ENCODE assay signal across 20 cellular contexts in the genomic region with DNA sequence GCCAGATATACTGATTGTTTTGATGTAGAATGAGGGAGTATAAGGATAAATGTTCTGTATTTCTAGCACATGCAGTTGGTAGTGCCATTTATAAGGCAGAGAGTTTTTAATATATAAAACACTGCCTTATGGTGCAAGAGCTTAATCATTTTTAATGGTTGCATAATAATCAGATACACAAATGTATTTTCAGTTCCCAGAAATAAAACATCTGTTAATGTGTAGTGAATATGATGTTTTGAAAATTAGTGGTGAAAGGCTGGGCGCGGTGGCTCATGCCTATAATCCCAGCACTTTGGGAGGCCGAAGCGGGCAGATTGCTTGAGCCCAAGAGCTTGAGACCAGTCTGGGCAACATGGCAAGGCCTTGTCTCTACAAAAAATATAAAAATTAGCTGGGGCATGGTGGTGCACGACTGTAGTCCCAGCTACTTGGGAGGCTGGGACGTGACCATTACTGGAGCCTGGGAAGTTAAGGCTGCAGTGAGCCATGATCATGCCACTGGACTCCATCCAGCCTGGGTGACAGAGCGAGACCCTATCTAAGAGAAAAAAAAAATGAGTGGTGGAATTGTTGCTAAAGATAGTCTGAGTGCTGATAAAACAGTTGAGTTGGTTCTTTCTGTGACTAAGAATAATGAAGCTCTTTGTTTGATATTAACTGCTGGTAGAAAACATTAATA. TPM values are rescaled to one million over a fixed set of nuclear protein-coding genes. Genes with fewer than 3 reads are reported as not detected.
DNase-seq lines count a peak whose midpoint lies in the region; ATAC-seq and TF ChIP-seq lines count a peak whose summit lies in the region.
"Had no signal": no experiment of that assay in that cellular context is flagged by ENCODE, and none has a peak within 500 bp of the region (broad histone marks: within the 10 kb centered on the region; RNA-seq: fewer than 3 reads in every experiment).

No MANE protein-coding gene starts in this region.

- peaks cover 12% of the 10 kb centered on the region for H3K4me1 Mint-ChIP-seq in Calu3 (ENCODE audit: low read depth, unreplicated experiment)

- peaks cover 4% of the 10 kb centered on the region for H3K36me3 Mint-ChIP-seq in Calu3 (ENCODE audit: insufficient read depth, unreplicated experiment)

- H3K4me3 ChIP-seq in cardiac fibroblast (replicated peaks in 1 of 2; ENCODE audit: low read depth in 2 of 2, low read length in 2 of 2): no peak overlapping the region
- H3K4me3 ChIP-seq: colonic mucosa had no signal

- no TSS peak for BruUV-seq in Calu3 (replicated peaks; lab: Mats Ljungman, UMichigan)

- CTCF ChIA-PET in Calu3 (lab: Charles Lee): interaction anchor here (0.7 to 2.1 kb wide), 2 partner anchors 10 to 17 kb away, joined by 3 to 12 read pairs; no protein-coding TSS in a partner anchor

- H3K9me3 Mint-ChIP-seq in Calu3 (ENCODE audit: low read depth, unreplicated experiment): no peaks in the 10 kb centered on the region
- H3K9me3 Mint-ChIP-seq: stimulated activated naive CD8-positive, alpha-beta T cell treated with anti-CD3 and anti-CD28 coated beads, Interleukin-15, amount 100 ng/mL, for 72 hours had no signal

- H3K27me3 Mint-ChIP-seq in Calu3 (ENCODE audit: unreplicated experiment): no peaks in the 10 kb centered on the region
- H3K27me3 Mint-ChIP-seq: activated CD8-positive, alpha-beta memory T cell treated with anti-CD3 and anti-CD28 coated beads, Interleukin-2, amount 10 ng/mL, durations not matched to agents 7 days and 5 days; stimulated activated naive CD8-positive, alpha-beta T cell treated with anti-CD3 and anti-CD28 coated beads, Interleukin-15, amount 100 ng/mL, for 72 hours had no signal

- DNase-seq in Calu3 (no peak), cardiac fibroblast (ENCODE audit: low read depth in 2 of 2) (peak; percentile 7 to 60), left ventricle myocardium superior (peak; percentile 72), renal cortical epithelial cell (ENCODE audit: low read depth) (peak; percentile 57), GM19238 (ENCODE audit: insufficient read length, low spot score) (no peak)
- DNase-seq in activated effector memory CD4-positive, alpha-beta T cell treated with Interleukin-2 at 50 U/mL for 16 hours: no peak
- DNase-seq: activated CD4-positive, alpha-beta T cell treated with anti-CD3 and anti-CD28 coated beads for 1 hour; activated CD8-positive, alpha-beta memory T cell treated with anti-CD3 and anti-CD28 coated beads, Interleukin-2, amount 10 ng/mL, durations not matched to agents 7 days and 5 days; activated gamma-delta T cell; AML-193; colonic mucosa; GF-D8; head of caudate nucleus; NCI-H187; NCI-H446; SHP77; stimulated activated naive CD8-positive, alpha-beta T cell treated with anti-CD3 and anti-CD28 coated beads, Interleukin-15, amount 100 ng/mL, for 72 hours had no signal

- peak; percentile 92 for ATAC-seq in left ventricle myocardium superior
- ATAC-seq in HG02642 (IDR thresholded peaks at IDR 0.05; ENCODE audit: poor library complexity, unreplicated experiment): no peak
- no peak for ATAC-seq in HG03565 (IDR thresholded peaks at IDR 0.05; ENCODE audit: unreplicated experiment)
- ATAC-seq: activated CD8-positive, alpha-beta memory T cell treated with anti-CD3 and anti-CD28 coated beads, Interleukin-2, amount 10 ng/mL, durations not matched to agents 7 days and 5 days; stimulated activated naive CD8-positive, alpha-beta T cell treated with anti-CD3 and anti-CD28 coated beads, Interleukin-15, amount 100 ng/mL, for 72 hours had no signal

- intact Hi-C loops in Calu3 (cut with micrococcal nuclease; ENCODE audit: unreplicated experiment) (no loop called here), left ventricle myocardium superior (cut with micrococcal nuclease) (no loop called here)

- no peak overlapping the region for H3K4me3 Mint-ChIP-seq in Calu3 (ENCODE audit: low read depth, unreplicated experiment)
- H3K4me3 Mint-ChIP-seq: activated CD8-positive, alpha-beta memory T cell treated with anti-CD3 and anti-CD28 coated beads, Interleukin-2, amount 10 ng/mL, durations not matched to agents 7 days and 5 days; stimulated activated naive CD8-positive, alpha-beta T cell treated with anti-CD3 and anti-CD28 coated beads, Interleukin-15, amount 100 ng/mL, for 72 hours; T-helper 1 cell treated with Interleukin-12 subunit alpha and Interleukin-12 subunit beta and Interleukin-4 antibody, amounts not matched to agents 30 μg/mL and 1 μg/mL, for 36 hours had no signal

- peak overlapping the region; percentile 11 for H3K27ac Mint-ChIP-seq in Calu3 (ENCODE audit: unreplicated experiment)
- H3K27ac Mint-ChIP-seq: activated CD8-positive, alpha-beta memory T cell treated with anti-CD3 and anti-CD28 coated beads, Interleukin-2, amount 10 ng/mL, durations not matched to agents 7 days and 5 days; T-helper 1 cell treated with Interleukin-12 subunit alpha and Interleukin-12 subunit beta and Interleukin-4 antibody, amounts not matched to agents 30 μg/mL and 1 μg/mL, for 36 hours had no signal

- TF ChIP-seq CTCF in Calu3 (IDR thresholded peaks at IDR 0.05; ENCODE audit: unreplicated experiment) (no peak), cardiac fibroblast (IDR thresholded peaks at IDR 0.05; ENCODE audit: low read depth, low read length) (no peak)

RNA-seq across cellular contexts. Expression of a gene that starts 29.3 kb away (rescaled TPM):
- total RNA-seq in Calu3 (2022) (55.7 and 57.8 TPM in 2 replicates), left ventricle myocardium superior (65.9 TPM), renal cortical epithelial cell (50.0 and 141 TPM in 2 replicates)

RNA-seq across cellular contexts. Expression of a gene that starts 37.3 kb away (rescaled TPM):
- total RNA-seq in Calu3 (2022) (5.8 and 6.0 TPM in 2 replicates), left ventricle myocardium superior (15.9 TPM), renal cortical epithelial cell (10.9 and 20.2 TPM in 2 replicates)

Comparison
In these comparisons a context has a peak if more than half of its experiments do, and no peak if none do; other contexts are left out.
1. DNase-seq: peak in cardiac fibroblast (2 of 2), left ventricle myocardium superior (single experiment) and renal cortical epithelial cell (single experiment); none in Calu3 (single experiment), GM19238 (single experiment) and activated effector memory CD4-positive, alpha-beta T cell treated with Interleukin-2 at 50 U/mL for 16 hours (single experiment).